In genomic region chr1:16614361-16615252, GRCh38 we compare ENCODE assay signal across 12 cellular contexts. TPM values are rescaled to one million over a fixed set of nuclear protein-coding genes. Genes with fewer than 3 reads are reported as not detected.
DNase-seq lines count a peak whose midpoint lies in the region; ATAC-seq and TF ChIP-seq lines count a peak whose summit lies in the region.
"Had no signal": no experiment of that assay in that cellular context is flagged by ENCODE, and none has a peak within 500 bp of the region (broad histone marks: within the 10 kb centered on the region; RNA-seq: fewer than 3 reads in every experiment).

No MANE protein-coding gene starts in this region.

- H4K20me1 ChIP-seq in BLaER1 (peaks cover 25% of the 10 kb centered on the region), GM23248 (ENCODE audit: insufficient read depth) (no peaks in the 10 kb centered on the region)

- no peak overlapping the region for H3K27ac ChIP-seq in BLaER1
- H3K27ac ChIP-seq in GM23248 = no peak overlapping the region
- H3K27ac ChIP-seq in lower lobe of right lung = no peak overlapping the region

- no peaks in the 10 kb centered on the region for H3K4me1 Mint-ChIP-seq in activated CD8-positive, alpha-beta T cell treated with anti-CD3 and anti-CD28 coated beads, Interleukin-2, amount 10 ng/mL, durations not matched to agents 7 days and 5 days (ENCODE audit: low read depth)

- WGBS in GM23248 (ENCODE audit: low coverage in 1 of 2, low lambda C conversion rate in 2 of 2, missing lambda C conversion rate in 2 of 2), 2 experiments = 80 to 81% methylated on average over 11 of the region's 11 CpGs

- H3K36me3 ChIP-seq in BLaER1 = peaks cover 16% of the 10 kb centered on the region
- H3K36me3 ChIP-seq in GM23248 (ENCODE audit: low read depth) = no peaks in the 10 kb centered on the region
- peaks cover 17% of the 10 kb centered on the region for H3K36me3 ChIP-seq in lower lobe of right lung

- in situ Hi-C loops in GM23248 (cut with MboI) = no loop called here

- intact Hi-C loops in lower lobe of right lung (cut with DNase I) = no loop called here

- peaks cover 14% of the 10 kb centered on the region for H3F3A ChIP-seq in GM23248 (ENCODE audit: insufficient read depth)

- no peak for DNase-seq in GM23248
- DNase-seq in activated CD8-positive, alpha-beta T cell treated with anti-CD3 and anti-CD28 coated beads, Interleukin-2, amount 10 ng/mL, durations not matched to agents 7 days and 5 days = peak; percentile 19
- peak; percentile 46 for DNase-seq in lower lobe of right lung
- no peak for DNase-seq in NCI-H1092 (lab: John Stamatoyannopoulos, UW)
- no peak for DNase-seq in NOMO-1 treated with dmso at 0.1 percent for 144 hours (lab: John Stamatoyannopoulos, UW; ENCODE audit: unreplicated experiment)
- DNase-seq: effector memory CD4-positive, alpha-beta T cell; NCI-H2029; occipital lobe; T-helper 1 cell had no signal

- H3K9me3 ChIP-seq in BLaER1 (no peaks in the 10 kb centered on the region), GM23248 (ENCODE audit: low read depth) (no peaks in the 10 kb centered on the region), lower lobe of right lung (no peaks in the 10 kb centered on the region)

- no peaks in the 10 kb centered on the region for H3K36me3 Mint-ChIP-seq in activated CD8-positive, alpha-beta T cell treated with anti-CD3 and anti-CD28 coated beads, Interleukin-2, amount 10 ng/mL, durations not matched to agents 7 days and 5 days (ENCODE audit: low read depth)

- H3K9me2 ChIP-seq in GM23248 (ENCODE audit: insufficient read depth) = no peaks in the 10 kb centered on the region

- peak overlapping the region; percentile 94; the same call in 1 of the 2 replicates for H2AFZ ChIP-seq in GM23248

- H3K27me3 Mint-ChIP-seq in activated CD8-positive, alpha-beta T cell treated with anti-CD3 and anti-CD28 coated beads, Interleukin-2, amount 10 ng/mL, durations not matched to agents 7 days and 5 days (ENCODE audit: low read depth) = no peaks in the 10 kb centered on the region

- peaks cover 25% of the 10 kb centered on the region for H3K4me1 ChIP-seq in BLaER1
- peaks cover 14% of the 10 kb centered on the region for H3K4me1 ChIP-seq in GM23248 (ENCODE audit: insufficient read depth)
- peaks cover 22% of the 10 kb centered on the region for H3K4me1 ChIP-seq in lower lobe of right lung

- no peak overlapping the region for H3K4me3 Mint-ChIP-seq in activated CD8-positive, alpha-beta T cell treated with anti-CD3 and anti-CD28 coated beads, Interleukin-2, amount 10 ng/mL, durations not matched to agents 7 days and 5 days

- peaks cover 17% of the 10 kb centered on the region; the same call in 1 of the 2 replicates for H3K27me3 ChIP-seq in BLaER1
- no peaks in the 10 kb centered on the region for H3K27me3 ChIP-seq in GM23248 (replicated peaks; ENCODE audit: insufficient read depth)
- H3K27me3 ChIP-seq in lower lobe of right lung (ENCODE audit: low read depth) = no peaks in the 10 kb centered on the region

- peaks cover 26% of the 10 kb centered on the region for H3K79me2 ChIP-seq in GM23248 (ENCODE audit: insufficient read depth)

- CTCF ChIA-PET in activated CD8-positive, alpha-beta T cell treated with anti-CD3 and anti-CD28 coated beads, Interleukin-2, amount 10 ng/mL, durations not matched to agents 7 days and 5 days (lab: Charles Lee) = interaction anchor here (1.6 kb wide), 1 partner anchor 10 kb away, joined by 3 read pairs; no protein-coding TSS in a partner anchor

- H3K9me3 Mint-ChIP-seq in activated CD8-positive, alpha-beta T cell treated with anti-CD3 and anti-CD28 coated beads, Interleukin-2, amount 10 ng/mL, durations not matched to agents 7 days and 5 days (ENCODE audit: insufficient read depth) = no peaks in the 10 kb centered on the region

- H3K27ac Mint-ChIP-seq in activated CD8-positive, alpha-beta T cell treated with anti-CD3 and anti-CD28 coated beads, Interleukin-2, amount 10 ng/mL, durations not matched to agents 7 days and 5 days = no peak overlapping the region

- H3K9ac ChIP-seq in BLaER1 (no peak overlapping the region), GM23248 (no peak overlapping the region)

- TF ChIP-seq CTCF in lower lobe of right lung (IDR thresholded peaks at IDR 0.05) = no peak

- no peak for ATAC-seq in activated CD8-positive, alpha-beta T cell treated with anti-CD3 and anti-CD28 coated beads, Interleukin-2, amount 10 ng/mL, durations not matched to agents 7 days and 5 days
- ATAC-seq in lower lobe of right lung (no peak), GM21526 (IDR thresholded peaks at IDR 0.05; ENCODE audit: low FRiP score, unreplicated experiment) (no peak), GM18907 (IDR thresholded peaks at IDR 0.05; ENCODE audit: unreplicated experiment) (no peak)

- POLR2A ChIA-PET in activated CD8-positive, alpha-beta T cell treated with anti-CD3 and anti-CD28 coated beads, Interleukin-2, amount 10 ng/mL, durations not matched to agents 7 days and 5 days (lab: Charles Lee) = no interaction called here

- H3K4me2 ChIP-seq in BLaER1 (peak overlapping the region; percentile 84), GM23248 (ENCODE audit: unreplicated experiment) (no peak overlapping the region)

- H3K4me3 ChIP-seq in BLaER1 (no peak overlapping the region), GM23248 (no peak overlapping the region), lower lobe of right lung (no peak overlapping the region)

RNA-seq across cellular contexts. Expression of gene NBPF1, which starts 1.2 kb away (rescaled TPM):
- total RNA-seq in GM23248 (2014; rRNA removed; shearing (Covaris generic)) = 18.6 and 41.0 TPM in 2 replicates
- polyA plus RNA-seq in GM23248 (2016; fragmentation: Nextera tagmentation; extraction: Ambion mirVana) = 21.2 and 22.5 TPM in 2 replicates
- total RNA-seq in activated CD8-positive, alpha-beta T cell treated with anti-CD3 and anti-CD28 coated beads, Interleukin-2, amount 10 ng/mL, durations not matched to agents 7 days and 5 days = 1 to 10 TPM; 1.5 to 2.2 TPM
- 35.3 TPM for total RNA-seq in lower lobe of right lung

RNA-seq across cellular contexts. Expression of gene RNU1-3, which starts 52.1 kb away (rescaled TPM):
- under 0.01 TPM in 1 of 2 replicates, not detected in the other for total RNA-seq in GM23248 (2014; rRNA removed; shearing (Covaris generic))
- polyA plus RNA-seq in GM23248 (2016; fragmentation: Nextera tagmentation; extraction: Ambion mirVana) = not detected in 2 replicates
- total RNA-seq in activated CD8-positive, alpha-beta T cell treated with anti-CD3 and anti-CD28 coated beads, Interleukin-2, amount 10 ng/mL, durations not matched to agents 7 days and 5 days = 1,000 to 10,000 TPM; 1,730 to 2,232 TPM
- 6,803 TPM for total RNA-seq in lower lobe of right lung

Comparison
In these comparisons a context has a peak if more than half of its experiments do, and no peak if none do; other contexts are left out.
1. DNase-seq: peak in activated CD8-positive, alpha-beta T cell treated with anti-CD3 and anti-CD28 coated beads, Interleukin-2, amount 10 ng/mL, durations not matched to agents 7 days and 5 days (single experiment) and lower lobe of right lung (single experiment); none in GM23248 (single experiment), NCI-H1092 (single experiment) and NOMO-1 treated with dmso at 0.1 percent for 144 hours (single experiment).
2. RNA of gene RNU1-3, which starts 52.1 kb away (total RNA-seq): 6,803 TPM in lower lobe of right lung (single experiment) and 1,730 to 2,232 TPM in activated CD8-positive, alpha-beta T cell treated with anti-CD3 and anti-CD28 coated beads, Interleukin-2, amount 10 ng/mL, durations not matched to agents 7 days and 5 days; under 0.01 TPM in GM23248; every median in the first group is over 1,000 times any median in the second.